In the genomic region with DNA sequence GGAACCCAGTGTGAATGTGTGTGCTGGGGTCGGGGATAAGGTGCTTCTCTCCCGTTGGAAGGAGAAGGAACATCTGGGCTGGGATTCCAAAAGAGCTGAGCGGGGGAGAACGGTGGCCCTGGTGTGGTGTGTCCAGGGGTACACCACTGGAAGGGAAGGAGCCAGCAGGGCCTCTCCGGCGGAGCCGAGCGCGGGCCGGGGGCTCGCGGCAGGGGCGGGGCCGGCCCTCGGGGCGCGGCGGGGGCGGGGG, we compare ENCODE assay signal across 8 cellular contexts. TPM values are rescaled to one million over a fixed set of nuclear protein-coding genes. Genes with fewer than 3 reads are reported as not detected.
DNase-seq lines count a peak whose midpoint lies in the region; ATAC-seq and TF ChIP-seq lines count a peak whose summit lies in the region.

No MANE protein-coding gene starts in this region.

- peak overlapping the region; percentile 95 for H2AFZ ChIP-seq in mammary epithelial cell (ENCODE audit: low read depth, low read length)

- WGBS in HUES64: 1% methylated on average over 19 of the region's 19 CpGs
- WGBS in mammary epithelial cell (ENCODE audit: low coverage, missing lambda C conversion rate): 0% methylated on average over 3 of the region's 19 CpGs

- CTCF ChIA-PET in mammary epithelial cell (lab: Charles Lee; ENCODE audit: low non-redundant PET): interaction anchor here (1.2 kb wide), 1 partner anchor 29 kb away, joined by 11 read pairs; no protein-coding TSS in a partner anchor

- BruUV-seq in mammary epithelial cell (replicated peaks; lab: Mats Ljungman, UMichigan): no TSS peak

- H3K36me3 ChIP-seq in HUES64 (ENCODE audit: insufficient read depth, low read length) (no peaks in the 10 kb centered on the region), mammary epithelial cell (ENCODE audit: insufficient read depth, low read length) (no peaks in the 10 kb centered on the region)

- H3K27me3 Mint-ChIP-seq in nephron (ENCODE audit: low read depth): peaks cover 21% of the 10 kb centered on the region

- peak overlapping the region; percentile 79 for H3K4me2 ChIP-seq in mammary epithelial cell (ENCODE audit: insufficient read depth, low read depth, low read length)

- peak overlapping the region; percentile 85 to 89 (median 87) for H3K4me3 Mint-ChIP-seq in nephron

- H3K27ac ChIP-seq in C4-2B (peak overlapping the region; percentile 88), HUES64 (ENCODE audit: low read depth, low read length) (peak overlapping the region; percentile 62; the same call in 1 of the 2 replicates), mammary epithelial cell (ENCODE audit: insufficient read depth, low read depth, low read length) (peak overlapping the region; percentile 30)

- H3K4me3 ChIP-seq in HUES64 (ENCODE audit: low read length): peak overlapping the region; percentile 79
- H3K4me3 ChIP-seq in mammary epithelial cell (replicated peaks in 1 of 3; ENCODE audit: insufficient read depth in 1 of 3, low read depth in 2 of 3, low read length in 3 of 3): peak overlapping the region in 2 of 3 experiments; percentile 40 to 68

- no peaks in the 10 kb centered on the region for H3K36me3 Mint-ChIP-seq in nephron (ENCODE audit: low read depth)

- H3K4me1 ChIP-seq in HUES64 (ENCODE audit: insufficient read depth, low read length) (peaks cover 20% of the 10 kb centered on the region), mammary epithelial cell (ENCODE audit: insufficient read depth, low read length) (peaks cover 27% of the 10 kb centered on the region)

- H3K27me3 ChIP-seq in HUES64 (ENCODE audit: insufficient read depth, low read length) (no peaks in the 10 kb centered on the region; the same call in 1 of the 2 replicates), mammary epithelial cell (ENCODE audit: insufficient read depth, low read length) (no peaks in the 10 kb centered on the region)

- H3K79me2 ChIP-seq in mammary epithelial cell (ENCODE audit: insufficient read depth, low read length): peaks cover 46% of the 10 kb centered on the region

- DNase-seq in mammary epithelial cell (no peak), ACHN (no peak), NCI-H69 (lab: John Stamatoyannopoulos, UW) (no peak)
- DNase-seq in activated CD4-positive, alpha-beta T cell treated with anti-CD3 and anti-CD28 coated beads, Interleukin-2, amount 50 U/mL, for 4 hours: no peak

- H3K9ac ChIP-seq in HUES64 (ENCODE audit: low read depth, low read length) (peak overlapping the region; percentile 80), mammary epithelial cell (ENCODE audit: insufficient read depth, low read length) (peak overlapping the region; percentile 46)

- no peaks in the 10 kb centered on the region for H3K4me1 Mint-ChIP-seq in nephron

- no peak for ATAC-seq in HG02588 (IDR thresholded peaks at IDR 0.05; ENCODE audit: unreplicated experiment)

- peak overlapping the region in 2 of 3 experiments; percentile 70 to 73 for H3K27ac Mint-ChIP-seq in nephron

- H3K9me3 ChIP-seq in HUES64 (ENCODE audit: insufficient read depth, low read depth, low read length) (no peaks in the 10 kb centered on the region), mammary epithelial cell (replicated peaks; ENCODE audit: insufficient read depth, low read length) (no peaks in the 10 kb centered on the region)

- dilution Hi-C loops in mammary epithelial cell (cut with HindIII; ENCODE audit: low sequenced_read_pairs): no loop called here

- no peaks in the 10 kb centered on the region for H3K9me3 Mint-ChIP-seq in nephron

- intact Hi-C loops in mammary epithelial cell (cut with micrococcal nuclease): no loop called here

- in situ Hi-C loops in mammary epithelial cell (cut with MboI; ENCODE audit: low sequenced_read_pairs in 2 of 2) (no loop called here), ACHN (cut with HindIII; ENCODE audit: low pct_ligation_motif_present, low pct_unique_long_range_greater_than_20kb, low sequenced_read_pairs) (no loop called here)

- H4K20me1 ChIP-seq in mammary epithelial cell (ENCODE audit: insufficient read depth, low read length): no peaks in the 10 kb centered on the region

- no peak for TF ChIP-seq CTCF in C4-2B (conservative IDR thresholded peaks at IDR 0.05)
- no peak for TF ChIP-seq CTCF in mammary epithelial cell (conservative IDR thresholded peaks at IDR 0.05 in 1 of 2, IDR thresholded peaks at IDR 0.05 in 1 of 2; ENCODE audit: extremely low read depth in 1 of 2, insufficient read depth in 1 of 2, low read depth in 1 of 2, low read length in 2 of 2)
- TF ChIP-seq CTCF in nephron (IDR thresholded peaks at IDR 0.05; ENCODE audit: unreplicated experiment in 3 of 3): no peak

RNA-seq across cellular contexts. Expression of gene RPS6KA1, which starts 0.2 kb away (rescaled TPM):
- 28.6 TPM for polyA plus RNA-seq in HUES64 (2013, experiment 1 of 2)
- 30.1 TPM for polyA plus RNA-seq in HUES64 (2013, experiment 2 of 2)
- 100 to 1,000 TPM; 107 to 142 TPM for total RNA-seq in mammary epithelial cell
- polyA plus RNA-seq in mammary epithelial cell: 103 TPM
- polyA minus RNA-seq in mammary epithelial cell: 229 TPM

RNA-seq across cellular contexts. Expression of gene HMGN2, which starts 57.1 kb away (rescaled TPM):
- 939 TPM for polyA plus RNA-seq in HUES64 (2013, experiment 1 of 2)
- polyA plus RNA-seq in HUES64 (2013, experiment 2 of 2): 892 TPM
- total RNA-seq in mammary epithelial cell: 100 to 1,000 TPM in 1 of 2 donors, 10 to 100 TPM in 1; 63.2 to 207 TPM
- polyA plus RNA-seq in mammary epithelial cell: 196 TPM
- polyA minus RNA-seq in mammary epithelial cell: 114 TPM

Comparison
In these comparisons a context has a peak if more than half of its experiments do, and no peak if none do; other contexts are left out.
1. H3K27ac ChIP-seq: peak in every context shown above with its lines; median percentile 88 in C4-2B; 62 in HUES64; 30 in mammary epithelial cell.